In the genomic region with DNA sequence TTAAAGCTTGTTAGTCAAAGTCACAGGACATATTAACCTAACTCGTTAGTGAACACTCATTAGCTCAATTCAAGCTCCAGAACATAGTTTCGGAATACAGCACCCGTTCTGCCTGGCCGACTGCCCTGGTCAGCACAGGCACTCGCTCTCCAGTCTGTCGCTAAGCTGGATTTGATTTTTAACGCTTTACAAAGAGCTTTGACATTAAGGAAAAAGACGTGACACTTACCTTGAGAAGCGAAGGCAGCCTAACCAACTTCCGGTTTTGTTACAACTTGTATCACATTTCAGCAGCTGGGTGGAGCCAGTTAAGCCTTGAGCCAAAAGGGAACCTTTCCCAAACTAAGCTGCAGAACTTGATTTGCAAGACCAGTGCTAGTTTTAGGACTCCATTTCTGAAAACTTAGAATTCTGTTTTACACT, we compare ENCODE assay signal across 8 cellular contexts. TPM values are rescaled to one million over a fixed set of nuclear protein-coding genes. Genes with fewer than 3 reads are reported as not detected.
A peak's percentile ranks its signal among the peaks of the same experiment; 100 is the strongest.
DNase-seq lines count a peak whose midpoint lies in the region; ATAC-seq and TF ChIP-seq lines count a peak whose summit lies in the region.

TSS of gene FRRS1 (minus strand) at position 258 of the 423 bp plus-strand sequence. CDS start 17,867 bp downstream, outside the sequence.

- no peaks in the 10 kb centered on the region for H3K27me3 ChIP-seq in tibial nerve

- TF ChIP-seq CTCF in tibial nerve (IDR thresholded peaks at IDR 0.05) = no peak

- H3K27ac ChIP-seq in epithelial cell of prostate = peak within 1 kb of the TSS; percentile 77
- H3K27ac ChIP-seq in tibial nerve = peak within 1 kb of the TSS in 3 of 4 donors; percentile 34 to 83 (median 64)

- DNase-seq in COR-L47 (lab: John Stamatoyannopoulos, UW) (peak; percentile 38), NCI-H2227 treated with DMSO at 0.1 percent for 48 hours (lab: John Stamatoyannopoulos, UW) (peak; percentile 11), epithelial cell of prostate (ENCODE audit: low read depth, low spot score) (peak; percentile 72), midbrain (lab: John Stamatoyannopoulos, UW) (peak; percentile 53), tibial nerve (ENCODE audit: low spot score in 2 of 2) (peak; percentile 26 to 38)
- peak; percentile 32 for DNase-seq in activated CD4-positive, CD25-positive, alpha-beta regulatory T cell treated with anti-CD3 and anti-CD28 coated beads, Interleukin-2, amount 50 U/mL, for 72 hours

- peaks cover 0 to 15% (median 0%) of the 10 kb centered on the region in 4 donors for H3K4me1 ChIP-seq in tibial nerve

- peak; percentile 92 for ATAC-seq in GM19043 (IDR thresholded peaks at IDR 0.05; ENCODE audit: low read depth, unreplicated experiment)
- ATAC-seq in HG03139 (IDR thresholded peaks at IDR 0.05; ENCODE audit: unreplicated experiment) = peak; percentile 94

- H3K9me3 ChIP-seq in tibial nerve = no peaks in the 10 kb centered on the region

- peak in 1 of 2 donors; percentile 57 for TF ChIP-seq EP300 in tibial nerve (IDR thresholded peaks at IDR 0.05)

- 0 to 2% methylated on average over 10 of the region's 10 CpGs for WGBS in tibial nerve, 2 donors

- no peaks in the 10 kb centered on the region for H3K36me3 ChIP-seq in tibial nerve

- H3K4me3 ChIP-seq in tibial nerve = peak within 1 kb of the TSS; percentile 21 to 52 (median 34)

- TF ChIP-seq POLR2A in tibial nerve (IDR thresholded peaks at IDR 0.05) = no peak

RNA-seq across cellular contexts. Expression of gene FRRS1, which starts in this region (rescaled TPM):
- total RNA-seq in tibial nerve = 1 to 10 TPM; 2.5 to 4.4 (median 3.4) TPM

Comparison
In these comparisons a context has a peak if more than half of its experiments do, and no peak if none do; other contexts are left out.
1. Peak in every context shown above with its lines: DNase-seq, ATAC-seq, H3K4me3 ChIP-seq and H3K27ac ChIP-seq.
2. DNase-seq: peak in every context shown above with its lines; median percentile 72 in epithelial cell of prostate; 53 in midbrain; 38 in COR-L47; 32 in activated CD4-positive, CD25-positive, alpha-beta regulatory T cell treated with anti-CD3 and anti-CD28 coated beads, Interleukin-2, amount 50 U/mL, for 72 hours; 32 in tibial nerve; 11 in NCI-H2227 treated with DMSO at 0.1 percent for 48 hours.